20 cellular contexts compared by ENCODE assay signal in the genomic region with DNA sequence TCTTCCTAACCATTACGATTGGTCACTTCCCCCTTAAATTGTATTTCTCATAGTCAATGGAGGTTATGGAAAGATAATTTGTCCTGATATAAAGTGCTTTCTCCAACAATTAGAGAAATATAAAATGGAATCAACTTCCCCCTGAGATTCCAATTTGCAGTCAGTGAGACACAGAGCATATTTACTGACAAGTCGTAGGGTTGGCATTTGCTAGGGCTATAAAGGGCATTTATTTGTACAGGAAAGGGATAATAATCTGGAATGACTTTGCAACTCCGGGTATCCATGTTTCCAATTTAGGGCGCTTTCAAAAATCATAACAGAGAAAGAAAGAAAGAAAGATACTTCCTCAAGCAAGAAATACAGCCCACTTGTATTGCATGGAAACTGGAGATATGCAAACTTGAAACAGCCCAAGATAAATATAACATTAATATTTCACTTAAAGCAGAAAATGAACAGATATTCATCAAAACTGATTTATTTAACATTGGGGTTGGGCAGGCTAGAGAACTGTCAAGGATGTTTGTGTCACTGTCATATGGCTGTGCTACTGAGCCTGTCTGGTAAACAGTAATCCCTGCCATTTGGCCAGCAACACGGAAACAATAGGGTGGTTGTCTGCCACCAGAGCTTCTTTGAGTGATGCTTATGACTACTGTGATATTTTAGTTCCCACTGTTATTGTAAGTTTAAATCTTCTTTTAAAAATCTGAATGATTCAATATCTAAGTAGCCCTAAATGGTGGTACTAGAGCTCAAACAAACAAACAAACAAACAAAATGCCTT.
DNase-seq lines count a peak whose midpoint lies in the region; ATAC-seq, FAIRE-seq and TF ChIP-seq lines count a peak whose summit lies in the region.
"Had no signal": no experiment of that assay in that cellular context is flagged by ENCODE, and none has a peak within 500 bp of the region (broad histone marks: within the 10 kb centered on the region; RNA-seq: fewer than 3 reads in every experiment).

No MANE protein-coding gene starts in this region.

- H3K56ac ChIP-seq in IMR-90 (ENCODE audit: extremely low read depth, insufficient read depth, low read length), result no peak overlapping the region

- H3K9me3 Mint-ChIP-seq in astrocyte (ENCODE audit: unreplicated experiment), result no peaks in the 10 kb centered on the region

- no peak overlapping the region for H2AK5ac ChIP-seq in IMR-90 (ENCODE audit: low read depth, low read length)

- no peak overlapping the region for H3K4me3 ChIP-seq in IMR-90 (ENCODE audit: insufficient read depth, low read depth, low read length)
- H3K4me3 ChIP-seq in astrocyte (ENCODE audit: insufficient read depth, low read depth, low read length), result no peak overlapping the region
- H3K4me3 ChIP-seq in mucosa of descending colon, result no peak overlapping the region

- H3K9me3 ChIP-seq in IMR-90 (ENCODE audit: control insufficient read depth, insufficient read depth, low read length), result no peaks in the 10 kb centered on the region
- no peaks in the 10 kb centered on the region for H3K9me3 ChIP-seq in astrocyte (ENCODE audit: insufficient read depth, low read depth, low read length)
- no peaks in the 10 kb centered on the region for H3K9me3 ChIP-seq in mucosa of descending colon
- H3K9me3 ChIP-seq: Caco-2 had no signal

- no peaks in the 10 kb centered on the region for H3K79me2 ChIP-seq in astrocyte (ENCODE audit: insufficient read depth, low read length)

- FAIRE-seq in astrocyte (lab: Jason Lieb, UNC), result no peak
- FAIRE-seq: GM19239, H54 had no signal

- WGBS in IMR-90 (ENCODE audit: extremely low coverage in 2 of 2, insufficient read length in 1 of 2), 2 experiments, result no CpG with 5 or more reads among the region's 5 CpGs

- peak overlapping the region; percentile 65; the same call in 1 of the 3 replicates for H2BK15ac ChIP-seq in IMR-90 (ENCODE audit: low read depth, low read length)

- H2BK20ac ChIP-seq in IMR-90 (ENCODE audit: low read depth, low read length), result peak overlapping the region; percentile 86; the same call in 1 of the 2 replicates

- no TSS peak for BruUV-seq in IMR-90 (replicated peaks; lab: Mats Ljungman, UMichigan)

- in situ Hi-C loops in IMR-90 (cut with MboI; ENCODE audit: low sequenced_read_pairs), result no loop called here

- no peak overlapping the region for H2AFZ ChIP-seq in IMR-90 (replicated peaks; ENCODE audit: low read length, poor library complexity)
- no peak overlapping the region for H2AFZ ChIP-seq in astrocyte (ENCODE audit: low read depth, low read length)

- H3K27me3 ChIP-seq in IMR-90 (ENCODE audit: control insufficient read depth, insufficient read depth, low read length) (no peaks in the 10 kb centered on the region), astrocyte (ENCODE audit: insufficient read depth, low read length) (no peaks in the 10 kb centered on the region)

- H4K8ac ChIP-seq in IMR-90 (ENCODE audit: low read depth in 2 of 2, low read length in 2 of 2), result 0 out of 4 replicates have a peak overlapping the region, but pooled peaks of 1 of the 2 experiments have one; percentile 32

- H3K23ac ChIP-seq in IMR-90 (ENCODE audit: low read depth, low read length), result 0 out of 2 replicates have a peak overlapping the region, but pooled peaks have one; percentile 64

- peak overlapping the region; percentile 85 for H3K4ac ChIP-seq in IMR-90 (ENCODE audit: low read depth, low read length)

- H3K36me3 ChIP-seq in IMR-90 (ENCODE audit: control insufficient read depth, insufficient read depth, low read length) (no peaks in the 10 kb centered on the region), astrocyte (ENCODE audit: insufficient read depth, low read length) (no peaks in the 10 kb centered on the region), mucosa of descending colon (ENCODE audit: low read depth) (no peaks in the 10 kb centered on the region)

- peaks cover 17% of the 10 kb centered on the region for H3K4me1 Mint-ChIP-seq in astrocyte (ENCODE audit: low read depth, unreplicated experiment)
- H3K4me1 Mint-ChIP-seq: B cell; CD4-positive, CD25-positive, alpha-beta regulatory T cell; IgD-negative memory B cell had no signal

- intact Hi-C loops in IMR-90 (cut with micrococcal nuclease) (no loop called here), mucosa of descending colon (cut with DNase I, micrococcal nuclease) (no loop called here)

- peak overlapping the region; percentile 94; the same call in 1 of the 2 replicates for H3K18ac ChIP-seq in IMR-90 (ENCODE audit: low read depth, low read length)

- POLR2A ChIA-PET in IMR-90 (lab: Charles Lee; ENCODE audit: unreplicated experiment), result interaction anchor here (0.7 kb wide), 1 partner anchor 625 kb away, joined by 4 read pairs; no protein-coding TSS in a partner anchor

- CTCF ChIA-PET in IMR-90 (lab: Yijun Ruan, JAX), result no interaction called here

- H2BK120ac ChIP-seq in IMR-90 (ENCODE audit: low read depth, low read length), result peak overlapping the region; percentile 87

- no peak overlapping the region for H2AK9ac ChIP-seq in IMR-90 (replicated peaks; ENCODE audit: low read depth, low read length, poor library complexity)

- H3K27ac ChIP-seq in IMR-90 (ENCODE audit: insufficient read depth, low read length), result no peak overlapping the region
- H3K27ac ChIP-seq in astrocyte (ENCODE audit: low read depth, low read length), result no peak overlapping the region

- TF ChIP-seq RAD21 in IMR-90 (IDR thresholded peaks at IDR 0.05; ENCODE audit: low read length), result no peak

- peak overlapping the region; percentile 0 for H3K27ac Mint-ChIP-seq in astrocyte (ENCODE audit: unreplicated experiment)
- H3K27ac Mint-ChIP-seq: B cell; CD4-positive, CD25-positive, alpha-beta regulatory T cell; IgD-negative memory B cell had no signal

- H2BK5ac ChIP-seq in IMR-90 (ENCODE audit: low read depth, low read length, poor library complexity, severe bottlenecking), result peak overlapping the region; percentile 87

- H3K9me1 ChIP-seq in IMR-90 (ENCODE audit: insufficient read depth, low read length), result no peaks in the 10 kb centered on the region

- no peak for TF ChIP-seq CTCF in IMR-90 (conservative IDR thresholded peaks at IDR 0.05; ENCODE audit: low read depth, low read length)
- no peak for TF ChIP-seq CTCF in astrocyte (IDR thresholded peaks at IDR 0.05; ENCODE audit: insufficient read depth, low read depth, low read length)
- TF ChIP-seq CTCF in mucosa of descending colon (IDR thresholded peaks at IDR 0.05), result no peak

- no peak overlapping the region for H3K9ac ChIP-seq in IMR-90 (ENCODE audit: low read depth, low read length)
- H3K9ac ChIP-seq in astrocyte (ENCODE audit: low read length), result no peak overlapping the region

- DNase-seq in IMR-90, result peak; percentile 8
- DNase-seq in astrocyte (ENCODE audit: low read depth), result no peak
- peak; percentile 30 to 41 for DNase-seq in hippocampal formation (lab: John Stamatoyannopoulos, UW)
- DNase-seq in superior temporal gyrus (ENCODE audit: extremely low spot score), result peak; percentile 63
- no peak for DNase-seq in NCI-H524 treated with DMSO at 0.1 percent for 48 hours (lab: John Stamatoyannopoulos, UW)
- DNase-seq in mucosa of descending colon, result no peak
- no peak for DNase-seq in NCI-H69 (lab: John Stamatoyannopoulos, UW)
- DNase-seq: Caco-2; CD4-positive, CD25-positive, alpha-beta regulatory T cell; Kasumi-1; MM.1S; NCI-H1105; NCI-H1694; NCI-H524; OCI-M1; RPMI8226 had no signal

- dilution Hi-C loops in IMR-90 (cut with HindIII; ENCODE audit: low sequenced_read_pairs, unreplicated experiment), result no loop called here

- peaks cover 2% of the 10 kb centered on the region; the same call in 1 of the 2 replicates for H3K4me1 ChIP-seq in IMR-90 (ENCODE audit: control insufficient read depth, insufficient read depth, low read length)
- H3K4me1 ChIP-seq in astrocyte (ENCODE audit: insufficient read depth, low read length), result no peaks in the 10 kb centered on the region
- no peaks in the 10 kb centered on the region for H3K4me1 ChIP-seq in mucosa of descending colon (ENCODE audit: low read depth)
- H3K4me1 ChIP-seq: Caco-2 had no signal

- ATAC-seq in IMR-90 (ENCODE audit: low read depth), result peak; percentile 59
- no peak for ATAC-seq in mucosa of descending colon

- H3K4me3 Mint-ChIP-seq in astrocyte (ENCODE audit: unreplicated experiment), result no peak overlapping the region
- H3K4me3 Mint-ChIP-seq: B cell; CD4-positive, CD25-positive, alpha-beta regulatory T cell; IgD-negative memory B cell had no signal

- no peaks in the 10 kb centered on the region for H3K27me3 Mint-ChIP-seq in astrocyte (ENCODE audit: low read depth, unreplicated experiment)
- H3K27me3 Mint-ChIP-seq: B cell; CD4-positive, CD25-positive, alpha-beta regulatory T cell had no signal

- H4K91ac ChIP-seq in IMR-90 (ENCODE audit: insufficient read depth, low read depth, low read length), result no peak overlapping the region

- H3K79me1 ChIP-seq in IMR-90 (ENCODE audit: low read depth in 1 of 2, low read length in 2 of 2), result no peaks in the 10 kb centered on the region

- H4K20me1 ChIP-seq in IMR-90 (ENCODE audit: insufficient read depth, low read length) (no peaks in the 10 kb centered on the region), astrocyte (ENCODE audit: insufficient read depth, low read length) (no peaks in the 10 kb centered on the region)

- peak overlapping the region; percentile 77; the same call in 1 of the 2 replicates for H3K14ac ChIP-seq in IMR-90 (replicated peaks; ENCODE audit: low read depth, low read length)

- peaks cover 2% of the 10 kb centered on the region for H3K36me3 Mint-ChIP-seq in astrocyte (ENCODE audit: low read depth, unreplicated experiment)
- H3K36me3 Mint-ChIP-seq: CD4-positive, CD25-positive, alpha-beta regulatory T cell; IgD-negative memory B cell had no signal

- H4K5ac ChIP-seq in IMR-90 (ENCODE audit: low read depth, low read length), result peak overlapping the region; percentile 92; the same call in 1 of the 2 replicates

- H3K4me2 ChIP-seq in IMR-90 (ENCODE audit: low read depth, low read length) (peak overlapping the region; percentile 53; the same call in 1 of the 2 replicates), astrocyte (ENCODE audit: low read length) (no peak overlapping the region)

- no peak for TF ChIP-seq POLR2A in IMR-90 (IDR thresholded peaks at IDR 0.05; ENCODE audit: low read depth, low read length)

TF ChIP-seq in IMR-90, 13 proteins besides CTCF, POLR2A, EP300 and RAD21 (continues in another document):
- no peak for TF ChIP-seq USF2 (IDR thresholded peaks at IDR 0.05; ENCODE audit: low read depth, low read length)
- no peak for TF ChIP-seq MAFK (IDR thresholded peaks at IDR 0.05; ENCODE audit: low read depth, low read length)
- TF ChIP-seq CEBPB (IDR thresholded peaks at IDR 0.05; ENCODE audit: low read depth, low read length), result no peak
- TF ChIP-seq SMC3 (IDR thresholded peaks at IDR 0.05; ENCODE audit: low read depth, low read length), result no peak
- no peak for TF ChIP-seq RFX5 (IDR thresholded peaks at IDR 0.05; ENCODE audit: low read depth, low read length)

Comparison
In these comparisons a context has a peak if more than half of its experiments do, and no peak if none do; other contexts are left out.
1. DNase-seq: peak in IMR-90 (single experiment), hippocampal formation (2 of 2) and superior temporal gyrus (single experiment); none in astrocyte (single experiment), NCI-H524 treated with DMSO at 0.1 percent for 48 hours (single experiment), mucosa of descending colon (0 of 3) and NCI-H69 (single experiment).